Comparison of ENCODE assay signal across 8 cellular contexts in genomic region chr2:48313036-48313877, GRCh38. TPM values are rescaled to one million over a fixed set of nuclear protein-coding genes. Genes with fewer than 3 reads are reported as not detected.
DNase-seq lines count a peak whose midpoint lies in the region; ATAC-seq, FAIRE-seq and TF ChIP-seq lines count a peak whose summit lies in the region.

No MANE protein-coding gene starts in this region.

- H3K27me3 Mint-ChIP-seq in CD4-positive, CD25-positive, alpha-beta regulatory T cell: peaks cover 5% of the 10 kb centered on the region
- peaks cover 3% of the 10 kb centered on the region for H3K27me3 Mint-ChIP-seq in GM23338 (ENCODE audit: insufficient read depth, low read depth, poor library complexity)
- no peaks in the 10 kb centered on the region for H3K27me3 Mint-ChIP-seq in activated T-cell treated with anti-CD3 and anti-CD28 coated beads, Interleukin-2, amount 50 U/mL, for 72 hours (ENCODE audit: low read depth)

- no peak for ATAC-seq in CD4-positive, CD25-positive, alpha-beta regulatory T cell (ENCODE audit: low read depth in 2 of 2)
- no peak for ATAC-seq in GM23338
- ATAC-seq in activated T-cell treated with anti-CD3 and anti-CD28 coated beads, Interleukin-2, amount 50 U/mL, for 72 hours (replicated peaks in 1 of 2): peak; percentile 14 to 21
- no peak for ATAC-seq in lower lobe of right lung
- no peak for ATAC-seq in GM19467 (IDR thresholded peaks at IDR 0.05; ENCODE audit: unreplicated experiment)

- TF ChIP-seq POLR2A in vagina (IDR thresholded peaks at IDR 0.05): no peak

- intact Hi-C loops in lower lobe of right lung (cut with DNase I): no loop called here
- intact Hi-C loops in vagina (cut with DNase I): no loop called here

- peaks cover 0 to 5% (median 1%) of the 10 kb centered on the region in 7 donors for H3K9me3 Mint-ChIP-seq in CD4-positive, CD25-positive, alpha-beta regulatory T cell
- peaks cover 10% of the 10 kb centered on the region; the same call in 2 of the 3 replicates for H3K9me3 Mint-ChIP-seq in GM23338
- peaks cover 4 to 7% of the 10 kb centered on the region in 2 donors for H3K9me3 Mint-ChIP-seq in activated T-cell treated with anti-CD3 and anti-CD28 coated beads, Interleukin-2, amount 50 U/mL, for 72 hours

- H3K9me3 ChIP-seq in CD4-positive, CD25-positive, alpha-beta regulatory T cell (ENCODE audit: control insufficient read depth in 2 of 2, low read length in 2 of 2): peaks cover 0 to 3% of the 10 kb centered on the region in 2 experiments
- H3K9me3 ChIP-seq in lower lobe of right lung: no peaks in the 10 kb centered on the region
- no peaks in the 10 kb centered on the region for H3K9me3 ChIP-seq in vagina

- H3K79me2 ChIP-seq in GM23338 (replicated peaks; ENCODE audit: insufficient read depth): peaks cover 31% of the 10 kb centered on the region

- no peaks in the 10 kb centered on the region; the same call in 1 of the 2 replicates for H3F3A ChIP-seq in GM23338 (replicated peaks; ENCODE audit: low read depth)

- peak overlapping the region; percentile 87 to 99 (median 92) for H3K4me3 Mint-ChIP-seq in CD4-positive, CD25-positive, alpha-beta regulatory T cell
- peak overlapping the region; percentile 71; the same call in 2 of the 3 replicates for H3K4me3 Mint-ChIP-seq in GM23338
- H3K4me3 Mint-ChIP-seq in activated T-cell treated with anti-CD3 and anti-CD28 coated beads, Interleukin-2, amount 50 U/mL, for 72 hours: peak overlapping the region; percentile 82 to 94

- H3K27ac Mint-ChIP-seq in CD4-positive, CD25-positive, alpha-beta regulatory T cell: peak overlapping the region; percentile 91 to 97 (median 93)
- no peak overlapping the region for H3K27ac Mint-ChIP-seq in GM23338
- peak overlapping the region; percentile 96 for H3K27ac Mint-ChIP-seq in activated T-cell treated with anti-CD3 and anti-CD28 coated beads, Interleukin-2, amount 50 U/mL, for 72 hours

- peak in 2 of 3 donors; percentile 41 to 70 for DNase-seq in CD4-positive, CD25-positive, alpha-beta regulatory T cell
- no peak for DNase-seq in GM23338 (ENCODE audit: low spot score)
- no peak for DNase-seq in activated T-cell treated with anti-CD3 and anti-CD28 coated beads, Interleukin-2, amount 50 U/mL, for 72 hours
- no peak for DNase-seq in lower lobe of right lung
- DNase-seq in vagina (ENCODE audit: extremely low spot score in 2 of 2): no peak
- DNase-seq in 8988T: no peak
- DNase-seq in RCC 7860 (ENCODE audit: low spot score): no peak

- no peaks in the 10 kb centered on the region for H3K27me3 ChIP-seq in CD4-positive, CD25-positive, alpha-beta regulatory T cell (ENCODE audit: control insufficient read depth, insufficient read depth, low read length)
- H3K27me3 ChIP-seq in GM23338 (ENCODE audit: insufficient read depth) (no peaks in the 10 kb centered on the region), lower lobe of right lung (ENCODE audit: low read depth) (no peaks in the 10 kb centered on the region), vagina (no peaks in the 10 kb centered on the region)

- FAIRE-seq in RCC 7860 (lab: Jason Lieb, UNC): no peak

- H3K4me1 ChIP-seq in CD4-positive, CD25-positive, alpha-beta regulatory T cell (ENCODE audit: control insufficient read depth, insufficient read depth, low read length, poor library complexity, severe bottlenecking): peaks cover 34% of the 10 kb centered on the region
- H3K4me1 ChIP-seq in GM23338 (ENCODE audit: insufficient read depth): peaks cover 9% of the 10 kb centered on the region
- peaks cover 24% of the 10 kb centered on the region for H3K4me1 ChIP-seq in lower lobe of right lung
- H3K4me1 ChIP-seq in vagina: peaks cover 28% of the 10 kb centered on the region

- H3K9me2 ChIP-seq in GM23338 (ENCODE audit: insufficient read depth): no peaks in the 10 kb centered on the region

- no peaks in the 10 kb centered on the region for H3K36me3 ChIP-seq in CD4-positive, CD25-positive, alpha-beta regulatory T cell (ENCODE audit: control insufficient read depth, insufficient read depth, low read length)
- H3K36me3 ChIP-seq in GM23338 (ENCODE audit: insufficient read depth) (0 out of 2 replicates have a peak, but pooled peaks cover 6% of the 10 kb centered on the region), lower lobe of right lung (no peaks in the 10 kb centered on the region), vagina (no peaks in the 10 kb centered on the region)

- no peak overlapping the region for H2AFZ ChIP-seq in GM23338

- H4K20me1 ChIP-seq in GM23338 (replicated peaks; ENCODE audit: insufficient read depth): no peaks in the 10 kb centered on the region

- peaks cover 16% of the 10 kb centered on the region for H3K36me3 Mint-ChIP-seq in CD4-positive, CD25-positive, alpha-beta regulatory T cell
- peaks cover 13% of the 10 kb centered on the region for H3K36me3 Mint-ChIP-seq in GM23338 (ENCODE audit: low read depth)
- H3K36me3 Mint-ChIP-seq in activated T-cell treated with anti-CD3 and anti-CD28 coated beads, Interleukin-2, amount 50 U/mL, for 72 hours (ENCODE audit: insufficient read depth in 2 of 2): peaks cover 12 to 18% of the 10 kb centered on the region in 2 donors

- TF ChIP-seq CTCF in GM23338 (conservative IDR thresholded peaks at IDR 0.05; ENCODE audit: low read depth in 2 of 2): no peak
- TF ChIP-seq CTCF in lower lobe of right lung (IDR thresholded peaks at IDR 0.05): no peak
- TF ChIP-seq CTCF in vagina (IDR thresholded peaks at IDR 0.05): no peak

- H3K4me2 ChIP-seq in GM23338: peak overlapping the region; percentile 69

- H3K4me1 Mint-ChIP-seq in CD4-positive, CD25-positive, alpha-beta regulatory T cell: peaks cover 18 to 42% (median 33%) of the 10 kb centered on the region in 4 donors
- peaks cover 9% of the 10 kb centered on the region for H3K4me1 Mint-ChIP-seq in GM23338
- H3K4me1 Mint-ChIP-seq in activated T-cell treated with anti-CD3 and anti-CD28 coated beads, Interleukin-2, amount 50 U/mL, for 72 hours (ENCODE audit: low read depth): peaks cover 28% of the 10 kb centered on the region

- H3K4me3 ChIP-seq in CD4-positive, CD25-positive, alpha-beta regulatory T cell (ENCODE audit: low read depth, low read length): peak overlapping the region; percentile 97
- H3K4me3 ChIP-seq in GM23338 (peak overlapping the region; percentile 65), lower lobe of right lung (peak overlapping the region; percentile 83), vagina (peak overlapping the region; percentile 86 to 93)

- peak overlapping the region; percentile 94 for H3K27ac ChIP-seq in CD4-positive, CD25-positive, alpha-beta regulatory T cell (ENCODE audit: insufficient read depth, low read length, poor library complexity, severe bottlenecking)
- H3K27ac ChIP-seq in GM23338 (ENCODE audit: low read depth) (peak overlapping the region; percentile 88), lower lobe of right lung (peak overlapping the region; percentile 97), vagina (peak overlapping the region; percentile 92)

TF ChIP-seq in GM23338, 12 proteins besides CTCF, POLR2A, EP300 and RAD21 (continues in another document):
- TF ChIP-seq EZH2 (IDR thresholded peaks at IDR 0.05; ENCODE audit: low read depth, unreplicated experiment) (no peak), NANOG (IDR thresholded peaks at IDR 0.05; ENCODE audit: borderline replicate concordance) (no peak), ETS1 (IDR thresholded peaks at IDR 0.05) (no peak), CREB1 (CRISPR knock-in tag; IDR thresholded peaks at IDR 0.05; ENCODE audit: low read depth) (no peak), ZNF114 (CRISPR knock-in tag; IDR thresholded peaks at IDR 0.05) (no peak), STAT1 (IDR thresholded peaks at IDR 0.05; ENCODE audit: unreplicated experiment) (no peak), ZNF331 (CRISPR knock-in tag; IDR thresholded peaks at IDR 0.05; ENCODE audit: low read depth) (no peak), POLR2AphosphoS5 (IDR thresholded peaks at IDR 0.05; ENCODE audit: low read depth) (no peak), REST (IDR thresholded peaks at IDR 0.05; ENCODE audit: unreplicated experiment) (no peak)

RNA-seq across cellular contexts. Expression of gene FOXN2, which starts 1.2 kb away (rescaled TPM):
- 58.4 TPM for total RNA-seq in CD4-positive, CD25-positive, alpha-beta regulatory T cell
- 10 to 100 TPM; 48.9 to 67.6 (median 59.5) TPM for polyA plus RNA-seq in CD4-positive, CD25-positive, alpha-beta regulatory T cell
- total RNA-seq in GM23338 (2014; rRNA removed; shearing (Covaris generic)): 39.0 and 44.5 TPM in 2 replicates
- polyA plus RNA-seq in GM23338 (2016; fragmentation: Nextera tagmentation; extraction: Ambion mirVana): 25.2 and 30.1 TPM in 2 replicates
- total RNA-seq in activated T-cell treated with anti-CD3 and anti-CD28 coated beads, Interleukin-2, amount 50 U/mL, for 72 hours: 10 to 100 TPM; 33.7 to 36.4 TPM
- 39.8 TPM for total RNA-seq in lower lobe of right lung
- 21.6 TPM for total RNA-seq in vagina

Comparison
In these comparisons a context has a peak if more than half of its experiments do, and no peak if none do; other contexts are left out.
1. ATAC-seq: peak in activated T-cell treated with anti-CD3 and anti-CD28 coated beads, Interleukin-2, amount 50 U/mL, for 72 hours (2 of 2); none in CD4-positive, CD25-positive, alpha-beta regulatory T cell (0 of 2), GM23338 (single experiment), lower lobe of right lung (0 of 2) and GM19467 (single experiment).
2. DNase-seq: peak in CD4-positive, CD25-positive, alpha-beta regulatory T cell (2 of 3); none in GM23338 (single experiment), activated T-cell treated with anti-CD3 and anti-CD28 coated beads, Interleukin-2, amount 50 U/mL, for 72 hours (0 of 2), lower lobe of right lung (single experiment), vagina (0 of 2), 8988T (single experiment) and RCC 7860 (single experiment).
3. Peak in every context shown above with its lines, with median percentiles within 50 percentile points of each other: H3K27ac ChIP-seq, H3K4me3 ChIP-seq and H3K4me3 Mint-ChIP-seq.